ENCODE assay signal across 15 cellular contexts in the genomic region with DNA sequence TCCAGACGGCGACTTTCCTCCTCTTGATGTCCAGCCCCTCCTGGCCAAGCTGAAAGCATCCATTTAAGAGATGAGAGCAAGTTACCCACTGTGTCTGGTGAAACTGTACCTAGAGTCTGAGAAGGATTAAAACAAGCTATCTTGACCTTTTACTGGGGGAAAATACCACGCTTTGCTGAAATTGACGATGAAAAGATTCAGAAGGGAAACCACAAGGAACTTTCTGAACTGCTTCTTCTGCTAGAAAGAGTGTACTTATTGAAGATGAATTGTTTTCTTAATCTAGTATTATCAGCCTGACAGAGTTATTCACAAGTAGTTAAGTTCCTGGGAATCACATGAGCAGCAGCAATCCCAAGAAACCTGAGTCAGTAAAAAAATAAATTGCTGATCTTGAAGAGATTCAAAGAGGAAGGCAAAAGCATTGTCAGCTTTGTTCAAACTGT. TPM values are rescaled to one million over a fixed set of nuclear protein-coding genes. Genes with fewer than 3 reads are reported as not detected.
DNase-seq lines count a peak whose midpoint lies in the region; ATAC-seq lines count a peak whose summit lies in the region.
"Had no signal": no experiment of that assay in that cellular context is flagged by ENCODE, and none has a peak within 500 bp of the region (broad histone marks: within the 10 kb centered on the region; RNA-seq: fewer than 3 reads in every experiment).

No MANE protein-coding gene starts in this region.

- H3K36me3 Mint-ChIP-seq in activated T-helper 17 cell treated with anti-CD3 and anti-CD28 coated beads, Interleukin-2, amount 50 U/mL, for 72 hours (ENCODE audit: low read depth), result no peaks in the 10 kb centered on the region
- H3K36me3 Mint-ChIP-seq in stimulated activated memory B cell treated with anti-CD40 and anti-IgM and Interleukin-4, amounts not matched to agents 10 μg/mL and 1 μg/mL and 100 μg/mL, for 72 hours, result peaks cover 7% of the 10 kb centered on the region
- H3K36me3 Mint-ChIP-seq: type B pancreatic cell had no signal

- no peaks in the 10 kb centered on the region for H3K4me1 Mint-ChIP-seq in activated T-helper 17 cell treated with anti-CD3 and anti-CD28 coated beads, Interleukin-2, amount 50 U/mL, for 72 hours
- H3K4me1 Mint-ChIP-seq in stimulated activated memory B cell treated with anti-CD40 and anti-IgM and Interleukin-4, amounts not matched to agents 10 μg/mL and 1 μg/mL and 100 μg/mL, for 72 hours, result peaks cover 22% of the 10 kb centered on the region

- no peaks in the 10 kb centered on the region for H3K9me3 Mint-ChIP-seq in activated T-helper 17 cell treated with anti-CD3 and anti-CD28 coated beads, Interleukin-2, amount 50 U/mL, for 72 hours
- H3K9me3 Mint-ChIP-seq in stimulated activated memory B cell treated with anti-CD40 and anti-IgM and Interleukin-4, amounts not matched to agents 10 μg/mL and 1 μg/mL and 100 μg/mL, for 72 hours, result peaks cover 7% of the 10 kb centered on the region
- H3K9me3 Mint-ChIP-seq: type B pancreatic cell had no signal

- H3K27ac Mint-ChIP-seq in activated T-helper 17 cell treated with anti-CD3 and anti-CD28 coated beads, Interleukin-2, amount 50 U/mL, for 72 hours, result no peak overlapping the region
- peak overlapping the region; percentile 32 for H3K27ac Mint-ChIP-seq in stimulated activated memory B cell treated with anti-CD40 and anti-IgM and Interleukin-4, amounts not matched to agents 10 μg/mL and 1 μg/mL and 100 μg/mL, for 72 hours
- H3K27ac Mint-ChIP-seq: type B pancreatic cell had no signal

- H3K4me3 Mint-ChIP-seq in activated T-helper 17 cell treated with anti-CD3 and anti-CD28 coated beads, Interleukin-2, amount 50 U/mL, for 72 hours, result no peak overlapping the region
- H3K4me3 Mint-ChIP-seq in stimulated activated memory B cell treated with anti-CD40 and anti-IgM and Interleukin-4, amounts not matched to agents 10 μg/mL and 1 μg/mL and 100 μg/mL, for 72 hours, result no peak overlapping the region
- H3K4me3 Mint-ChIP-seq: type B pancreatic cell had no signal

- DNase-seq in UCSD-AML1 (lab: John Stamatoyannopoulos, UW; ENCODE audit: unreplicated experiment) (no peak), GOT3 (lab: John Stamatoyannopoulos, UW) (no peak), NCI-H1105 treated with DMSO at 0.1 percent for 48 hours (lab: John Stamatoyannopoulos, UW) (no peak), mesenteric fat pad (ENCODE audit: low spot score) (no peak)
- DNase-seq: activated naive CD4-positive, alpha-beta T cell treated with anti-CD3 and anti-CD28 coated beads, Interleukin-2, amount 50 U/mL, for 16 hours; cortex of kidney; left colon; ovary; SHP77 had no signal

- H3K27me3 Mint-ChIP-seq in activated T-helper 17 cell treated with anti-CD3 and anti-CD28 coated beads, Interleukin-2, amount 50 U/mL, for 72 hours, result peaks cover 22% of the 10 kb centered on the region
- H3K27me3 Mint-ChIP-seq in stimulated activated memory B cell treated with anti-CD40 and anti-IgM and Interleukin-4, amounts not matched to agents 10 μg/mL and 1 μg/mL and 100 μg/mL, for 72 hours, result peaks cover 23% of the 10 kb centered on the region
- H3K27me3 Mint-ChIP-seq: type B pancreatic cell had no signal

- ATAC-seq in GM18519 (IDR thresholded peaks at IDR 0.05; ENCODE audit: low FRiP score, unreplicated experiment) (peak; percentile 53), GM21723 (IDR thresholded peaks at IDR 0.05; ENCODE audit: unreplicated experiment) (peak; percentile 83)
- ATAC-seq in activated T-helper 17 cell treated with anti-CD3 and anti-CD28 coated beads, Interleukin-2, amount 50 U/mL, for 72 hours (replicated peaks), result peak; percentile 23
- ATAC-seq in stimulated activated memory B cell treated with anti-CD40 and anti-IgM and Interleukin-4, amounts not matched to agents 10 μg/mL and 1 μg/mL and 100 μg/mL, for 72 hours, result peak; percentile 60
- ATAC-seq: activated CD4-positive, CD25-positive, alpha-beta regulatory T cell treated with anti-CD3 and anti-CD28 coated beads, Interleukin-2, amount 50 U/mL, for 24 hours; left colon had no signal

RNA-seq across cellular contexts. Expression of a gene that starts 13.1 kb away (rescaled TPM):
- not detected for total RNA-seq in activated T-helper 17 cell treated with anti-CD3 and anti-CD28 coated beads, Interleukin-2, amount 50 U/mL, for 72 hours
- total RNA-seq in mesenteric fat pad, result 196 TPM

RNA-seq across cellular contexts. Expression of a gene that starts 47.0 kb away (rescaled TPM):
- not detected for total RNA-seq in activated T-helper 17 cell treated with anti-CD3 and anti-CD28 coated beads, Interleukin-2, amount 50 U/mL, for 72 hours
- total RNA-seq in mesenteric fat pad, result 3.2 TPM

Comparison
In these comparisons a context has a peak if more than half of its experiments do, and no peak if none do; other contexts are left out.
1. ATAC-seq: peak in every context shown above with its lines; median percentile 83 in GM21723; 60 in stimulated activated memory B cell treated with anti-CD40 and anti-IgM and Interleukin-4, amounts not matched to agents 10 μg/mL and 1 μg/mL and 100 μg/mL, for 72 hours; 53 in GM18519; 23 in activated T-helper 17 cell treated with anti-CD3 and anti-CD28 coated beads, Interleukin-2, amount 50 U/mL, for 72 hours.
2. RNA of a gene that starts 13.1 kb away (total RNA-seq): 196 TPM in mesenteric fat pad (single experiment); not detected in activated T-helper 17 cell treated with anti-CD3 and anti-CD28 coated beads, Interleukin-2, amount 50 U/mL, for 72 hours; every median in the first group is over 100 times any median in the second.